8 cellular contexts compared by ENCODE assay signal in the genomic region with DNA sequence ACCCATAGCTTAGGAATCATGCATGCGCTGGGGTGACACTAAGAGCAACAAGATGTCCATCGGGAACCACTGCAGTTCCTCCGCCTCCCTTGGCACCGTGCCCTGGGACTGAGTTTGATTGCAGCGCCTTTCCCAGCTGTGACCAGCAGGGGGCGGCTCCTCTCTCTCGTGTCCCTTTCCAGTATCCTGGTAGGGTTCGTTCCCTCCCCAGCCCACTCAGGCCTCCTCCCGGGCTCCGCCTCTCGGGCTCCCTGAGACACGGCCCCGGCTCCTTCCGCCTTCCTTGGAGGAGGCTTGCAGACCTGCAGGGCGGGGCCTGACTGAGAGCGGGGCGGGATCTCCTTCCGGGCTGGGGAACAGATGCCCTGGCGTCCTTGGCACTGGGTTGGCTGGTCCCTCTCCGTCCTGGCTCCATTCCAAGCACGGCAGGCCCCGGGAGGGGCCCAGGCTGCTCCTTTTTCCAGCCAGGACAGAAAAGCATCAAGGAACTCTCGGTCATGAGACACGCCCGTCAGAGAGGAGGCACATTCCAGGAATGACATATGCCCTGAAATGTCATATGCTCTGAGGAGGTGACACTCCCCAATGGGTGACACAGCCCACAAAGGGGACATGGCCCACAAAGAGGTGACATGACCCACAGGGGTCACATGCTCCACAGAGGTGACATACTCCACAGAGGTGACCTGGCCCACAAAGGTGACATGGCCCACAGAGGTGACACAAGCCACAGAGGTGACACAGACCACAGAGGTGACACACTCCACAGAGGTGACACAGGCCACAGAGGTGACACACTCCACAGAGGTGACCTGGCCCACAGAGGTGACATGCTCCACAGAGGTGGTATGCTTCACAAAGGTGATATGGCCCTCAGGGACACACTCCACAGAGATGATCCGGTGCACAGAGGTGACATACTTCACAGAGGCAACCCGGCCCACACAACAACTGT.
DNase-seq lines count a peak whose midpoint lies in the region; ATAC-seq, FAIRE-seq and TF ChIP-seq lines count a peak whose summit lies in the region.

No MANE protein-coding gene starts in this region.

- H3K27me3 Mint-ChIP-seq in activated T-helper 17 cell treated with anti-CD3 and anti-CD28 coated beads, Interleukin-2, amount 50 U/mL, for 72 hours: no peaks in the 10 kb centered on the region
- peaks cover 0 to 11% of the 10 kb centered on the region in 2 donors for H3K27me3 Mint-ChIP-seq in natural killer cell (ENCODE audit: low read depth in 2 of 2)
- H3K27me3 Mint-ChIP-seq in stimulated activated memory B cell treated with anti-CD40 and anti-IgM and Interleukin-4, amounts not matched to agents 10 μg/mL and 1 μg/mL and 100 μg/mL, for 72 hours: peaks cover 45% of the 10 kb centered on the region

- H3K27ac Mint-ChIP-seq in activated T-helper 17 cell treated with anti-CD3 and anti-CD28 coated beads, Interleukin-2, amount 50 U/mL, for 72 hours: peak overlapping the region; percentile 82
- H3K27ac Mint-ChIP-seq in natural killer cell: peak overlapping the region; percentile 57 to 80
- H3K27ac Mint-ChIP-seq in stimulated activated memory B cell treated with anti-CD40 and anti-IgM and Interleukin-4, amounts not matched to agents 10 μg/mL and 1 μg/mL and 100 μg/mL, for 72 hours: no peak overlapping the region

- intact Hi-C loops in natural killer cell (cut with micrococcal nuclease): no loop called here

- no peaks in the 10 kb centered on the region for H3K36me3 Mint-ChIP-seq in activated T-helper 17 cell treated with anti-CD3 and anti-CD28 coated beads, Interleukin-2, amount 50 U/mL, for 72 hours (ENCODE audit: low read depth)
- H3K36me3 Mint-ChIP-seq in natural killer cell: no peaks in the 10 kb centered on the region
- H3K36me3 Mint-ChIP-seq in stimulated activated memory B cell treated with anti-CD40 and anti-IgM and Interleukin-4, amounts not matched to agents 10 μg/mL and 1 μg/mL and 100 μg/mL, for 72 hours: no peaks in the 10 kb centered on the region

- DNase-seq in GM12891 (ENCODE audit: insufficient read length, low spot score) (peak; percentile 69), KG1 (lab: John Stamatoyannopoulos, UW) (peak; percentile 31), RPMI8226 (peak; percentile 90), fibroblast of peridontal ligament (ENCODE audit: extremely low read depth) (peak; percentile 95), natural killer cell (peak; percentile 65)

- TF ChIP-seq CTCF in natural killer cell (IDR thresholded peaks at IDR 0.05): peak; percentile 78

- peak overlapping the region; percentile 40 for H3K4me3 Mint-ChIP-seq in activated T-helper 17 cell treated with anti-CD3 and anti-CD28 coated beads, Interleukin-2, amount 50 U/mL, for 72 hours
- H3K4me3 Mint-ChIP-seq in natural killer cell: peak overlapping the region; percentile 45
- peak overlapping the region; percentile 8 for H3K4me3 Mint-ChIP-seq in stimulated activated memory B cell treated with anti-CD40 and anti-IgM and Interleukin-4, amounts not matched to agents 10 μg/mL and 1 μg/mL and 100 μg/mL, for 72 hours

- TF ChIP-seq POLR2A in GM12891 (IDR thresholded peaks at IDR 0.05; ENCODE audit: low read depth, low read length): no peak

- peaks cover 31% of the 10 kb centered on the region for H3K4me1 Mint-ChIP-seq in activated T-helper 17 cell treated with anti-CD3 and anti-CD28 coated beads, Interleukin-2, amount 50 U/mL, for 72 hours
- peaks cover 51 to 56% of the 10 kb centered on the region in 2 donors for H3K4me1 Mint-ChIP-seq in natural killer cell
- peaks cover 13% of the 10 kb centered on the region for H3K4me1 Mint-ChIP-seq in stimulated activated memory B cell treated with anti-CD40 and anti-IgM and Interleukin-4, amounts not matched to agents 10 μg/mL and 1 μg/mL and 100 μg/mL, for 72 hours

- ATAC-seq in activated T-helper 17 cell treated with anti-CD3 and anti-CD28 coated beads, Interleukin-2, amount 50 U/mL, for 72 hours (replicated peaks): peak; percentile 85
- ATAC-seq in natural killer cell: peak; percentile 54 to 72 (median 68)
- peak; percentile 49 for ATAC-seq in stimulated activated memory B cell treated with anti-CD40 and anti-IgM and Interleukin-4, amounts not matched to agents 10 μg/mL and 1 μg/mL and 100 μg/mL, for 72 hours
- ATAC-seq in GM19395 (IDR thresholded peaks at IDR 0.05; ENCODE audit: unreplicated experiment): no peak

- FAIRE-seq in GM12891 (lab: Jason Lieb, UNC): no peak

- no peaks in the 10 kb centered on the region for H3K9me3 Mint-ChIP-seq in activated T-helper 17 cell treated with anti-CD3 and anti-CD28 coated beads, Interleukin-2, amount 50 U/mL, for 72 hours
- no peaks in the 10 kb centered on the region for H3K9me3 Mint-ChIP-seq in natural killer cell
- no peaks in the 10 kb centered on the region for H3K9me3 Mint-ChIP-seq in stimulated activated memory B cell treated with anti-CD40 and anti-IgM and Interleukin-4, amounts not matched to agents 10 μg/mL and 1 μg/mL and 100 μg/mL, for 72 hours

TF ChIP-seq in GM12891, 5 proteins besides CTCF, POLR2A, EP300 and RAD21:
- TF ChIP-seq SPI1 (IDR thresholded peaks at IDR 0.05; ENCODE audit: low read depth, low read length): no peak
- TF ChIP-seq POU2F2 (IDR thresholded peaks at IDR 0.05; ENCODE audit: low read depth, low read length): no peak
- TF ChIP-seq PAX5 (IDR thresholded peaks at IDR 0.05; ENCODE audit: insufficient read depth, low read length, severe bottlenecking): no peak
- no peak for TF ChIP-seq TAF1 (IDR thresholded peaks at IDR 0.05; ENCODE audit: low read depth, low read length)
- no peak for TF ChIP-seq POLR2AphosphoS5 (IDR thresholded peaks at IDR 0.05; ENCODE audit: low read depth, low read length)

Comparison
In these comparisons a context has a peak if more than half of its experiments do, and no peak if none do; other contexts are left out.
1. DNase-seq: peak in every context shown above with its lines; median percentile 95 in fibroblast of peridontal ligament; 90 in RPMI8226; 69 in GM12891; 65 in natural killer cell; 31 in KG1.